Comparison of ENCODE assay signal across 8 cellular contexts in the genomic region with DNA sequence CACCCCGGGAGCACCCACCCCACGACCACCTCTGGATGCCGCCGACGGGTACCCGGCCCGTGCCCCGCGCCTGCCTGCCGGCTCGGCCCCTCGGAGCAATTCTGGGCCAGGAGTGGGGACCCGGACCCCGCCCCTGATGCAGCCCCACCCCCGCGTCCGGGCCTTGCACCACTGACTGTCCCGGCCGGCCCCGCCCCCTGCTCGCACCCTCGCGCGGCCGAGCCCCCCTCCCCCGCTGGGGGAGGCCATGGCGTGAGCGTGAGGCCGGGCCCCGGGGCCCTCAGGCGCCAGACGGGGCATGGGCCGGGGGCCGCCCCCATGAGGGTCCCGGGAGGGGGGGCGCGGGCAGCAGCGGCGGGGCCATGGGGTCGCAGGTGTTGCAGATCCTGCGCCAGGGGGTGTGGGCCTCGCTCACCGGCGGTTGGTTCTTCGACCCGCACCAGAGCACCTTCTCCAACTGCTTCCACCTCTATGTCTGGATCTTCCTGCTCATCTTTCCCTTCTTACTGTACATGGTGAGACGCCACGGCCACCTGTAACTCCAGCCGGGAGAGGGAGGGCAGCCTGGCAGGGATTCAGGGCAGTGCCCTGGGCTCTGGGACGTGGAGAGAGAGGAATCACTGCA. TPM values are rescaled to one million over a fixed set of nuclear protein-coding genes. Genes with fewer than 3 reads are reported as not detected.
DNase-seq lines count a peak whose midpoint lies in the region; ATAC-seq and TF ChIP-seq lines count a peak whose summit lies in the region.

No MANE protein-coding gene starts in this region.

- no peaks in the 10 kb centered on the region for H3K27me3 Mint-ChIP-seq in activated T-helper 17 cell treated with anti-CD3 and anti-CD28 coated beads, Interleukin-2, amount 50 U/mL, for 72 hours

- H3K27ac ChIP-seq in HL-60 (replicated peaks) (peak overlapping the region; percentile 89), cardiac muscle cell (peak overlapping the region; percentile 65), sigmoid colon (peak overlapping the region; percentile 89 to 95 (median 92))

- TF ChIP-seq CTCF in AG10803 (conservative IDR thresholded peaks at IDR 0.05; ENCODE audit: low read length) (no peak), HL-60 (IDR thresholded peaks at IDR 0.05; ENCODE audit: insufficient read depth, low read length) (no peak), cardiac muscle cell (IDR thresholded peaks at IDR 0.05; ENCODE audit: low read depth, low read length) (no peak), sigmoid colon (IDR thresholded peaks at IDR 0.05) (no peak)

- H3K4me1 ChIP-seq in cardiac muscle cell (ENCODE audit: low read depth) (peaks cover 12% of the 10 kb centered on the region), sigmoid colon (peaks cover 0 to 51% (median 42%) of the 10 kb centered on the region in 4 donors)

- TF ChIP-seq EP300 in sigmoid colon (IDR thresholded peaks at IDR 0.05) = no peak

- H3K9me3 Mint-ChIP-seq in activated T-helper 17 cell treated with anti-CD3 and anti-CD28 coated beads, Interleukin-2, amount 50 U/mL, for 72 hours = no peaks in the 10 kb centered on the region

- H3K9me3 ChIP-seq in cardiac muscle cell (ENCODE audit: low read depth) (no peaks in the 10 kb centered on the region), sigmoid colon (no peaks in the 10 kb centered on the region)

- H3K4me3 Mint-ChIP-seq in activated T-helper 17 cell treated with anti-CD3 and anti-CD28 coated beads, Interleukin-2, amount 50 U/mL, for 72 hours = peak overlapping the region; percentile 96

- H3K36me3 ChIP-seq in cardiac muscle cell = peaks cover 11% of the 10 kb centered on the region
- H3K36me3 ChIP-seq in sigmoid colon = peaks cover 30 to 44% (median 37%) of the 10 kb centered on the region in 4 donors

- H3K4me1 Mint-ChIP-seq in activated T-helper 17 cell treated with anti-CD3 and anti-CD28 coated beads, Interleukin-2, amount 50 U/mL, for 72 hours = peaks cover 15% of the 10 kb centered on the region

- DNase-seq in AG10803 (ENCODE audit: low read depth) = no peak
- DNase-seq in HL-60 (ENCODE audit: low read depth in 1 of 2, low spot score in 1 of 2) = peak; percentile 42 to 67
- DNase-seq in cardiac muscle cell (ENCODE audit: low read depth in 1 of 2, low spot score in 1 of 2) = peak; percentile 31 to 58
- no peak for DNase-seq in sigmoid colon
- DNase-seq in NCI-H1436 treated with DMSO at 0.1 percent for 48 hours (lab: John Stamatoyannopoulos, UW) = no peak

- intact Hi-C loops in sigmoid colon (cut with DNase I) = loop anchor here (2.0 to 10.0 kb wide), 3 partner anchors 37 to 501 kb away; partner anchors contain the start of genes FAM89B, TM7SF2 and ZNHIT2

- 1 to 2% methylated on average over 50 of the region's 50 CpGs for WGBS in sigmoid colon, 2 donors

- peaks cover 81% of the 10 kb centered on the region for H3K36me3 Mint-ChIP-seq in activated T-helper 17 cell treated with anti-CD3 and anti-CD28 coated beads, Interleukin-2, amount 50 U/mL, for 72 hours (ENCODE audit: low read depth)

- H3K27ac Mint-ChIP-seq in activated T-helper 17 cell treated with anti-CD3 and anti-CD28 coated beads, Interleukin-2, amount 50 U/mL, for 72 hours = peak overlapping the region; percentile 93

- H3K4me3 ChIP-seq in AG10803 (ENCODE audit: low read length) (peak overlapping the region; percentile 83), HL-60 (replicated peaks; ENCODE audit: insufficient read depth, low read length) (peak overlapping the region; percentile 97), cardiac muscle cell (peak overlapping the region; percentile 51), sigmoid colon (peak overlapping the region; percentile 74 to 98 (median 88))

- TF ChIP-seq POLR2A in sigmoid colon (IDR thresholded peaks at IDR 0.05) = no peak

- no peaks in the 10 kb centered on the region for H3K27me3 ChIP-seq in HL-60 (ENCODE audit: insufficient read depth, poor library complexity, severe bottlenecking)
- no peaks in the 10 kb centered on the region for H3K27me3 ChIP-seq in cardiac muscle cell
- H3K27me3 ChIP-seq in sigmoid colon = no peaks in the 10 kb centered on the region

- ATAC-seq in GM18909 (IDR thresholded peaks at IDR 0.05; ENCODE audit: poor library complexity, unreplicated experiment) = peak; percentile 9
- no peak for ATAC-seq in activated T-helper 17 cell treated with anti-CD3 and anti-CD28 coated beads, Interleukin-2, amount 50 U/mL, for 72 hours (replicated peaks)
- ATAC-seq in GM19463 (IDR thresholded peaks at IDR 0.05; ENCODE audit: unreplicated experiment) = no peak

RNA-seq across cellular contexts. Expression of gene PCNX3, which starts 0.5 kb away (rescaled TPM):
- total RNA-seq in activated T-helper 17 cell treated with anti-CD3 and anti-CD28 coated beads, Interleukin-2, amount 50 U/mL, for 72 hours = 10 to 100 TPM; 20.8 to 39.1 TPM
- total RNA-seq in cardiac muscle cell (40.9 and 42.7 TPM in 2 replicates), sigmoid colon (10 to 100 TPM; 10.7 to 21.3 (median 14.3) TPM)
- polyA plus RNA-seq in cardiac muscle cell (18.9 and 22.0 TPM in 2 replicates), sigmoid colon (10 to 100 TPM in 1 of 3 donors, 1 to 10 TPM in 2; 6.0 to 35.0 (median 6.6) TPM)

RNA-seq across cellular contexts. Expression of gene MAP3K11, which starts 2.0 kb away (rescaled TPM):
- 10 to 100 TPM; 64.9 to 83.2 TPM for total RNA-seq in activated T-helper 17 cell treated with anti-CD3 and anti-CD28 coated beads, Interleukin-2, amount 50 U/mL, for 72 hours
- total RNA-seq in cardiac muscle cell (44.8 and 63.1 TPM in 2 replicates), sigmoid colon (10 to 100 TPM; 18.5 to 52.1 (median 26.3) TPM)
- polyA plus RNA-seq in cardiac muscle cell (25.9 and 31.2 TPM in 2 replicates), sigmoid colon (10 to 100 TPM; 48.6 to 71.2 (median 71.0) TPM)

RNA-seq across cellular contexts. Expression of gene KCNK7, which starts 20.5 kb away (rescaled TPM):
- total RNA-seq in activated T-helper 17 cell treated with anti-CD3 and anti-CD28 coated beads, Interleukin-2, amount 50 U/mL, for 72 hours = under 1 TPM; 0.52 to 0.79 TPM
- total RNA-seq in cardiac muscle cell (0.25 TPM in 1 of 2 replicates, not detected in the other), sigmoid colon (under 1 TPM in 2 of 4 donors, not detected in 2; 0.54 to 0.71 TPM)
- polyA plus RNA-seq in cardiac muscle cell (not detected in 2 replicates), sigmoid colon (1 to 10 TPM in 1 of 3 donors, not detected in 2; 1.4 TPM)

RNA-seq across cellular contexts. Expression of gene SIPA1, which starts 21.8 kb away (rescaled TPM):
- total RNA-seq in activated T-helper 17 cell treated with anti-CD3 and anti-CD28 coated beads, Interleukin-2, amount 50 U/mL, for 72 hours = 100 to 1,000 TPM; 135 to 144 TPM
- 17.3 and 25.9 TPM in 2 replicates for total RNA-seq in cardiac muscle cell
- 21.6 and 33.7 TPM in 2 replicates for polyA plus RNA-seq in cardiac muscle cell
- 10 to 100 TPM; 19.9 to 30.7 (median 28.2) TPM for total RNA-seq in sigmoid colon
- 10 to 100 TPM; 20.3 to 53.6 (median 34.8) TPM for polyA plus RNA-seq in sigmoid colon

RNA-seq across cellular contexts. Expression of gene EHBP1L1, which starts 40.2 kb away (rescaled TPM):
- total RNA-seq in activated T-helper 17 cell treated with anti-CD3 and anti-CD28 coated beads, Interleukin-2, amount 50 U/mL, for 72 hours = 100 to 1,000 TPM; 126 to 167 TPM
- total RNA-seq in cardiac muscle cell = 14.9 and 50.5 TPM in 2 replicates
- 14.2 and 30.0 TPM in 2 replicates for polyA plus RNA-seq in cardiac muscle cell
- total RNA-seq in sigmoid colon = 100 to 1,000 TPM; 148 to 366 (median 194) TPM
- 10 to 100 TPM; 31.2 to 71.2 (median 71.2) TPM for polyA plus RNA-seq in sigmoid colon

Comparison
In these comparisons a context has a peak if more than half of its experiments do, and no peak if none do; other contexts are left out.
1. DNase-seq: peak in HL-60 (2 of 2) and cardiac muscle cell (2 of 2); none in AG10803 (single experiment), sigmoid colon (single experiment) and NCI-H1436 treated with DMSO at 0.1 percent for 48 hours (single experiment).
2. Peak in every context shown above with its lines, with median percentiles within 50 percentile points of each other: H3K4me3 ChIP-seq and H3K27ac ChIP-seq.